Comparison of ENCODE assay signal across 8 cellular contexts in genomic region chr6:35568967-35569606, GRCh38. TPM values are rescaled to one million over a fixed set of nuclear protein-coding genes. Genes with fewer than 3 reads are reported as not detected.
A peak's percentile ranks its signal among the peaks of the same experiment; 100 is the strongest.
DNase-seq lines count a peak whose midpoint lies in the region; TF ChIP-seq lines count a peak whose summit lies in the region.

No MANE protein-coding gene starts in this region.

- no peak overlapping the region for H2AFZ ChIP-seq in hepatocyte

- no peaks in the 10 kb centered on the region for H3K9me2 ChIP-seq in hepatocyte (replicated peaks; ENCODE audit: insufficient read depth)

- no peaks in the 10 kb centered on the region for H3K27me3 Mint-ChIP-seq in activated naive CD4-positive, alpha-beta T cell treated with anti-CD3 and anti-CD28 coated beads for 36 hours (ENCODE audit: low read depth)

- no peaks in the 10 kb centered on the region for H3K79me2 ChIP-seq in hepatocyte

- H3K9me3 ChIP-seq in hepatocyte (ENCODE audit: low read depth) = no peaks in the 10 kb centered on the region

- intact Hi-C loops in activated naive CD4-positive, alpha-beta T cell treated with anti-CD3 and anti-CD28 coated beads for 36 hours (cut with micrococcal nuclease) = loop anchor here (1.0 to 5.0 kb wide), 2 partner anchors 47 to 167 kb away; no protein-coding TSS in a partner anchor

- CTCF ChIA-PET in activated naive CD4-positive, alpha-beta T cell treated with anti-CD3 and anti-CD28 coated beads for 36 hours (lab: Charles Lee) = interaction anchor here (0.6 to 4.6 kb wide), 2 partner anchors 25 to 168 kb away, joined by 3 to 42 read pairs; partner anchors contain the start of gene ARMC12

- H3K27me3 ChIP-seq in hepatocyte = no peaks in the 10 kb centered on the region

- H3K4me2 ChIP-seq in hepatocyte = no peak overlapping the region

- H3K36me3 ChIP-seq in hepatocyte (replicated peaks; ENCODE audit: insufficient read depth, low read depth) = no peaks in the 10 kb centered on the region

- H3K4me3 ChIP-seq in hepatocyte = no peak overlapping the region

- WGBS in hepatocyte (ENCODE audit: low lambda C conversion rate, missing lambda C conversion rate) = 88% methylated on average over 8 of the region's 8 CpGs

- peak; percentile 24 for TF ChIP-seq CTCF in hepatocyte (IDR thresholded peaks at IDR 0.05; ENCODE audit: poor library complexity)

- H3K4me1 Mint-ChIP-seq in activated naive CD4-positive, alpha-beta T cell treated with anti-CD3 and anti-CD28 coated beads for 36 hours (ENCODE audit: low read depth) = no peaks in the 10 kb centered on the region

- H3K36me3 Mint-ChIP-seq in activated naive CD4-positive, alpha-beta T cell treated with anti-CD3 and anti-CD28 coated beads for 36 hours (ENCODE audit: low read depth) = peaks cover 8% of the 10 kb centered on the region

- H3K4me1 ChIP-seq in hepatocyte (ENCODE audit: insufficient read depth) = peaks cover 9% of the 10 kb centered on the region

- no peak overlapping the region for H3K27ac ChIP-seq in hepatocyte

- no peaks in the 10 kb centered on the region for H3K9me3 Mint-ChIP-seq in activated naive CD4-positive, alpha-beta T cell treated with anti-CD3 and anti-CD28 coated beads for 36 hours

- DNase-seq in D341Med (ENCODE audit: low spot score) = peak; percentile 65
- peak; percentile 65 to 89 for DNase-seq in NCI-H446 (lab: John Stamatoyannopoulos, UW)
- DNase-seq in activated naive CD4-positive, alpha-beta T cell treated with anti-CD3 and anti-CD28 coated beads for 36 hours = peak; percentile 68
- DNase-seq in hepatocyte (ENCODE audit: low spot score) = peak; percentile 40
- DNase-seq in stimulated activated CD8-positive, alpha-beta memory T cell treated with anti-CD3 and anti-CD28 coated beads, Interleukin-4, amount 100 ng/mL, for 48 hours = peak; percentile 61
- no peak for DNase-seq in SHP77 (lab: John Stamatoyannopoulos, UW)
- no peak for DNase-seq in NCI-H526 treated with DMSO at 0.1 percent for 48 hours (lab: John Stamatoyannopoulos, UW)
- no peak for DNase-seq in GM19240 (ENCODE audit: insufficient read length, low spot score)

- H3K4me3 Mint-ChIP-seq in activated naive CD4-positive, alpha-beta T cell treated with anti-CD3 and anti-CD28 coated beads for 36 hours = no peak overlapping the region

- no peaks in the 10 kb centered on the region for H4K20me1 ChIP-seq in hepatocyte (ENCODE audit: insufficient read depth, poor library complexity, severe bottlenecking)

- H3K27ac Mint-ChIP-seq in activated naive CD4-positive, alpha-beta T cell treated with anti-CD3 and anti-CD28 coated beads for 36 hours = no peak overlapping the region

RNA-seq across cellular contexts. Expression of gene TULP1, which starts 56.4 kb away (rescaled TPM):
- not detected for total RNA-seq in activated naive CD4-positive, alpha-beta T cell treated with anti-CD3 and anti-CD28 coated beads for 36 hours
- total RNA-seq in hepatocyte = not detected in 2 replicates
- 0.39 and 1.3 TPM in 2 replicates for polyA plus RNA-seq in hepatocyte

Comparison
In these comparisons a context has a peak if more than half of its experiments do, and no peak if none do; other contexts are left out.
1. DNase-seq: peak in D341Med (single experiment), NCI-H446 (2 of 2), activated naive CD4-positive, alpha-beta T cell treated with anti-CD3 and anti-CD28 coated beads for 36 hours (single experiment), hepatocyte (single experiment) and stimulated activated CD8-positive, alpha-beta memory T cell treated with anti-CD3 and anti-CD28 coated beads, Interleukin-4, amount 100 ng/mL, for 48 hours (single experiment); none in SHP77 (0 of 2), NCI-H526 treated with DMSO at 0.1 percent for 48 hours (single experiment) and GM19240 (single experiment).